ENCODE assay signal across 18 cellular contexts in the genomic region with DNA sequence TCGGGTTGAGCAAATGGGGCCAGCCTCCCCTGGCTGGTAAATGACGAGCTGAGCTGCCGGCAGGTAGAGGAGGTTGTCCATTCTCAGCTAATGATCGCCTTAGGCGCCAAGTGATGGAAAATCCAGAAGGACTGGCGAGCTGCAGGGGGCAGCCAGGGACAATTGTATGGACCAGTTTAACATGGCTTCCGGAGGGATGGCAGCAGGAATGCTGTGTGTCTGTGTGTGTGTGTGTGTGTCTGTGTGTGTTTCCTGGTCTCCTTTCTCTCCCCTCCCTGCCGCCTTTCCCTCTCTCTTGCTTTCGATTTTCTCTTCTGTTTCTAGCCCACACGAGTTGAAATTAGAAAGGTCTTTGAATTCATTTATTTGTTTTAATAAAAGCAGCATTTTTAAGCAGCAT. TPM values are rescaled to one million over a fixed set of nuclear protein-coding genes. Genes with fewer than 3 reads are reported as not detected.
DNase-seq lines count a peak whose midpoint lies in the region; ATAC-seq and TF ChIP-seq lines count a peak whose summit lies in the region.
"Had no signal": no experiment of that assay in that cellular context is flagged by ENCODE, and none has a peak within 500 bp of the region (broad histone marks: within the 10 kb centered on the region; RNA-seq: fewer than 3 reads in every experiment).

No MANE protein-coding gene starts in this region.

- TF ChIP-seq RAD21 in HCT116 (IDR thresholded peaks at IDR 0.05; ENCODE audit: low read depth), result no peak

- ATAC-seq in HCT116 (no peak), GM19467 (IDR thresholded peaks at IDR 0.05; ENCODE audit: unreplicated experiment) (no peak), HG02852 (IDR thresholded peaks at IDR 0.05; ENCODE audit: unreplicated experiment) (no peak)
- ATAC-seq: A549; CD8-positive, alpha-beta T cell had no signal

- CTCF ChIA-PET in HCT116 (lab: Charles Lee), result no interaction called here

- no peaks in the 10 kb centered on the region for H3K9me2 ChIP-seq in HCT116 (ENCODE audit: insufficient read depth)

- H3K27me3 ChIP-seq in BLaER1 treated with 17β-estradiol and CSF1 and Interleukin-3, amounts not matched to agents 10 nM and 100 nM, result 0 out of 22 replicates have a peak, but pooled peaks cover 0 to 3% (median 0%) of the 10 kb centered on the region in 11 experiments
- H3K27me3 ChIP-seq in HCT116 (ENCODE audit: insufficient read depth, low read length), result no peaks in the 10 kb centered on the region
- H3K27me3 ChIP-seq: SJCRH30 had no signal

- H3K79me2 ChIP-seq in HCT116 (ENCODE audit: insufficient read depth, low read length), result peaks cover 40% of the 10 kb centered on the region

- DNase-seq in HCT116 (ENCODE audit: low read depth, low spot score) (no peak), dermis microvascular lymphatic vessel endothelial cell (ENCODE audit: low read depth in 2 of 2) (peak; percentile 52 to 57), HCEC 1CT (no peak), superior temporal gyrus (ENCODE audit: extremely low spot score) (no peak)
- DNase-seq: Calu3; CD8-positive, alpha-beta T cell; DMS53; EL; NCI-H1930; NCI-H226; NCI-H526; SJCRH30 had no signal

- no TSS peak for BruUV-seq in HCT116 (replicated peaks; lab: Mats Ljungman, UMichigan)

- peak overlapping the region in 2 of 11 experiments; percentile 44 to 92; a peak in 3 of 22 replicates for H3K9ac ChIP-seq in BLaER1 treated with 17β-estradiol and CSF1 and Interleukin-3, amounts not matched to agents 10 nM and 100 nM
- 0 out of 2 replicates have a peak overlapping the region, but pooled peaks have one; percentile 39 for H3K9ac ChIP-seq in HCT116 (ENCODE audit: low read length)

- H3K36me3 Mint-ChIP-seq in nephron (ENCODE audit: low read depth), result peaks cover 5% of the 10 kb centered on the region
- H3K36me3 Mint-ChIP-seq: CD8-positive, alpha-beta T cell had no signal

- peak overlapping the region in 1 of 3 experiments; percentile 88 for H3K27ac Mint-ChIP-seq in nephron
- H3K27ac Mint-ChIP-seq: CD8-positive, alpha-beta T cell had no signal

- H3K4me3 ChIP-seq in BLaER1 treated with 17β-estradiol and CSF1 and Interleukin-3, amounts not matched to agents 10 nM and 100 nM, result peak overlapping the region in 1 of 10 experiments; percentile 15; a peak in 1 of 20 replicates
- H3K4me3 ChIP-seq in HCT116 (replicated peaks in 1 of 2; ENCODE audit: low read depth in 1 of 2, low read length in 2 of 2), result no peak overlapping the region
- H3K4me3 ChIP-seq: A549, K562, SJCRH30 had no signal

- RAD21 ChIA-PET in HCT116 (lab: Charles Lee; ENCODE audit: low non-redundant PET in 1 of 2, low total read pairs in 2 of 2, uncharacterized antibody in 2 of 2, unreplicated experiment in 2 of 2), result no interaction called here

- peak overlapping the region; percentile 11 to 39 (median 36) for H3K4me3 Mint-ChIP-seq in nephron
- H3K4me3 Mint-ChIP-seq: CD8-positive, alpha-beta T cell had no signal

- H3K4me1 Mint-ChIP-seq in nephron, result peaks cover 48% of the 10 kb centered on the region

- no peaks in the 10 kb centered on the region for H3K9me3 Mint-ChIP-seq in nephron
- H3K9me3 Mint-ChIP-seq: CD8-positive, alpha-beta T cell had no signal

- no peak for TF ChIP-seq CTCF in HCT116 (IDR thresholded peaks at IDR 0.05 in 2 of 3, conservative IDR thresholded peaks at IDR 0.05 in 1 of 3; ENCODE audit: borderline replicate concordance in 1 of 3, insufficient read depth in 1 of 3, low read depth in 2 of 3, low read length in 2 of 3)
- TF ChIP-seq CTCF in nephron (IDR thresholded peaks at IDR 0.05; ENCODE audit: unreplicated experiment in 3 of 3), result no peak

- H3K4me1 ChIP-seq in BLaER1 treated with 17β-estradiol and CSF1 and Interleukin-3, amounts not matched to agents 10 nM and 100 nM, result peaks cover 51 to 67% (median 60%) of the 10 kb centered on the region in 10 experiments
- H3K4me1 ChIP-seq in HCT116 (ENCODE audit: control insufficient read depth in 1 of 2, insufficient read depth in 2 of 2, low read length in 2 of 2), result peaks cover 49 to 76% of the 10 kb centered on the region in 2 experiments
- H3K4me1 ChIP-seq: SJCRH30 had no signal

- intact Hi-C loops in HCT116 (cut with micrococcal nuclease), result no loop called here

- H3K36me3 ChIP-seq in BLaER1 treated with 17β-estradiol and CSF1 and Interleukin-3, amounts not matched to agents 10 nM and 100 nM, result peaks cover 0 to 12% (median 0%) of the 10 kb centered on the region in 11 experiments; a peak in 4 of 22 replicates
- H3K36me3 ChIP-seq in HCT116 (ENCODE audit: control insufficient read depth in 1 of 2, insufficient read depth in 2 of 2, low read length in 2 of 2), result no peaks in the 10 kb centered on the region

- peaks cover 10 to 45% (median 28%) of the 10 kb centered on the region in 11 experiments; a peak in 20 of 22 replicates for H4K20me1 ChIP-seq in BLaER1 treated with 17β-estradiol and CSF1 and Interleukin-3, amounts not matched to agents 10 nM and 100 nM
- H4K20me1 ChIP-seq in HCT116 (ENCODE audit: insufficient read depth), result no peaks in the 10 kb centered on the region

- peaks cover 10 to 31% (median 29%) of the 10 kb centered on the region in 11 experiments; a peak in 19 of 22 replicates for H3K9me3 ChIP-seq in BLaER1 treated with 17β-estradiol and CSF1 and Interleukin-3, amounts not matched to agents 10 nM and 100 nM (replicated peaks in 1 of 11)
- H3K9me3 ChIP-seq in HCT116 (ENCODE audit: control insufficient read depth in 1 of 2, insufficient read depth in 1 of 2, low read depth in 1 of 2, low read length in 2 of 2), result no peaks in the 10 kb centered on the region
- H3K9me3 ChIP-seq: A549, SJCRH30 had no signal

- POLR2A ChIA-PET in HCT116 (lab: Charles Lee), result interaction anchor here (0.6 to 1.6 kb wide), 2 partner anchors 10 to 33 kb away, joined by 4 to 7 read pairs; no protein-coding TSS in a partner anchor

- no peak for TF ChIP-seq POLR2A in HCT116 (IDR thresholded peaks at IDR 0.05; ENCODE audit: borderline replicate concordance, extremely low read depth, insufficient read depth, insufficient read length)

- H3K4me2 ChIP-seq in BLaER1 treated with 17β-estradiol and CSF1 and Interleukin-3, amounts not matched to agents 10 nM and 100 nM, result peak overlapping the region in 9 of 11 experiments; percentile 69 to 98 (median 93); a peak in 18 of 22 replicates
- peak overlapping the region; percentile 53 for H3K4me2 ChIP-seq in HCT116 (ENCODE audit: low read length)
- H3K4me2 ChIP-seq: A549 had no signal

- no peak overlapping the region for H2AFZ ChIP-seq in HCT116 (ENCODE audit: low read depth, low read length, poor library complexity, severe bottlenecking)

- H3K27ac ChIP-seq in BLaER1 treated with 17β-estradiol and CSF1 and Interleukin-3, amounts not matched to agents 10 nM and 100 nM, result peak overlapping the region in 4 of 11 experiments; percentile 8 to 90 (median 52); a peak in 5 of 22 replicates
- H3K27ac ChIP-seq in HCT116 (ENCODE audit: low read depth, low read length), result no peak overlapping the region
- H3K27ac ChIP-seq: A549, SJCRH30 had no signal

- peaks cover 25% of the 10 kb centered on the region for H3K27me3 Mint-ChIP-seq in nephron (ENCODE audit: low read depth)

TF ChIP-seq in HCT116, 20 proteins besides CTCF, POLR2A, EP300 and RAD21:
- TF ChIP-seq EGR1 (IDR thresholded peaks at IDR 0.05; ENCODE audit: low read depth) (no peak), CEBPB (IDR thresholded peaks at IDR 0.05; ENCODE audit: low read depth) (no peak), FOSL1 (IDR thresholded peaks at IDR 0.05; ENCODE audit: low read depth) (no peak), CBX3 (IDR thresholded peaks at IDR 0.05; ENCODE audit: low read depth) (no peak)
- TF ChIP-seq, protein P1, sequence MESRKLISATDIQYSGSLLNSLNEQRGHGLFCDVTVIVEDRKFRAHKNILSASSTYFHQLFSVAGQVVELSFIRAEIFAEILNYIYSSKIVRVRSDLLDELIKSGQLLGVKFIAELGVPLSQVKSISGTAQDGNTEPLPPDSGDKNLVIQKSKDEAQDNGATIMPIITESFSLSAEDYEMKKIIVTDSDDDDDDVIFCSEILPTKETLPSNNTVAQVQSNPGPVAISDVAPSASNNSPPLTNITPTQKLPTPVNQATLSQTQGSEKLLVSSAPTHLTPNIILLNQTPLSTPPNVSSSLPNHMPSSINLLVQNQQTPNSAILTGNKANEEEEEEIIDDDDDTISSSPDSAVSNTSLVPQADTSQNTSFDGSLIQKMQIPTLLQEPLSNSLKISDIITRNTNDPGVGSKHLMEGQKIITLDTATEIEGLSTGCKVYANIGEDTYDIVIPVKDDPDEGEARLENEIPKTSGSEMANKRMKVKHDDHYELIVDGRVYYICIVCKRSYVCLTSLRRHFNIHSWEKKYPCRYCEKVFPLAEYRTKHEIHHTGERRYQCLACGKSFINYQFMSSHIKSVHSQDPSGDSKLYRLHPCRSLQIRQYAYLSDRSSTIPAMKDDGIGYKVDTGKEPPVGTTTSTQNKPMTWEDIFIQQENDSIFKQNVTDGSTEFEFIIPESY (IDR thresholded peaks at IDR 0.05; ENCODE audit: extremely low read depth, insufficient replicate concordance, low read length), result no peak
- TF ChIP-seq, protein P2, sequence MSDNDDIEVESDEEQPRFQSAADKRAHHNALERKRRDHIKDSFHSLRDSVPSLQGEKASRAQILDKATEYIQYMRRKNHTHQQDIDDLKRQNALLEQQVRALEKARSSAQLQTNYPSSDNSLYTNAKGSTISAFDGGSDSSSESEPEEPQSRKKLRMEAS (IDR thresholded peaks at IDR 0.05), result no peak

RNA-seq across cellular contexts. Expression of a gene that starts 45.2 kb away (rescaled TPM):
- total RNA-seq in HCT116 (2021; ENCODE audit: unreplicated experiment) (35.1 TPM), dermis microvascular lymphatic vessel endothelial cell (13.7 and 14.8 TPM in 2 replicates)
- polyA plus RNA-seq in HCT116 (2012), result 12.3 and 14.5 TPM in 2 replicates

Comparison
In these comparisons a context has a peak if more than half of its experiments do, and no peak if none do; other contexts are left out.
1. DNase-seq: peak in dermis microvascular lymphatic vessel endothelial cell (2 of 2); none in HCT116 (single experiment), HCEC 1CT (single experiment) and superior temporal gyrus (single experiment).